Comparison of ENCODE assay signal across 34 cellular contexts in genomic region chr16:86292171-86292775, GRCh38.
"Had no signal": no experiment of that assay in that cellular context is flagged by ENCODE, and none has a peak within 500 bp of the region (broad histone marks: within the 10 kb centered on the region; RNA-seq: fewer than 3 reads in every experiment).

No MANE protein-coding gene starts in this region.

- H3K9me3 Mint-ChIP-seq: activated CD4-positive, alpha-beta T cell treated with anti-CD3 and anti-CD28 coated beads, Interleukin-2, amount 10 ng/mL, durations not matched to agents 7 days and 5 days; activated naive CD4-positive, alpha-beta T cell treated with anti-CD3 and anti-CD28 coated beads, Interleukin-2, amount 10 ng/mL, durations not matched to agents 7 days and 5 days; activated naive CD8-positive, alpha-beta T cell treated with anti-CD3 and anti-CD28 coated beads, Interleukin-2, amount 50 U/mL, for 24 hours; T-helper 1 cell treated with Interleukin-12 subunit alpha and Interleukin-12 subunit beta and Interleukin-4 antibody, amounts not matched to agents 30 μg/mL and 1 μg/mL, for 36 hours; T-helper 2 cell treated with Interferon-gamma antibody and Interleukin-4, amounts not matched to agents 5 μg/mL and 100 μg/mL, for 36 hours; WTC11 had no signal

- H3K36me3 ChIP-seq: MG63, SJSA1 had no signal

- H3K9ac ChIP-seq: SK-N-SH had no signal

- H3K9me3 ChIP-seq: MG63, SJSA1, SK-N-SH had no signal

- H3K36me3 Mint-ChIP-seq: activated naive CD4-positive, alpha-beta T cell treated with anti-CD3 and anti-CD28 coated beads, Interleukin-2, amount 10 ng/mL, durations not matched to agents 7 days and 5 days; activated naive CD8-positive, alpha-beta T cell; brain; WTC11 had no signal

- H3K27me3 ChIP-seq: SJSA1 had no signal

- H3K4me1 Mint-ChIP-seq: activated CD4-positive, alpha-beta T cell treated with anti-CD3 and anti-CD28 coated beads for 36 hours; activated CD4-positive, alpha-beta T cell treated with anti-CD3 and anti-CD28 coated beads, Interleukin-2, amount 10 ng/mL, durations not matched to agents 7 days and 5 days; activated naive CD4-positive, alpha-beta T cell treated with anti-CD3 and anti-CD28 coated beads, Interleukin-2, amount 10 ng/mL, durations not matched to agents 7 days and 5 days; activated naive CD8-positive, alpha-beta T cell treated with anti-CD3 and anti-CD28 coated beads, Interleukin-2, amount 50 U/mL, for 24 hours had no signal

- H3K27ac Mint-ChIP-seq: activated CD4-positive, alpha-beta T cell treated with anti-CD3 and anti-CD28 coated beads for 36 hours; activated CD4-positive, alpha-beta T cell treated with anti-CD3 and anti-CD28 coated beads, Interleukin-2, amount 10 ng/mL, durations not matched to agents 7 days and 5 days; activated naive CD4-positive, alpha-beta T cell treated with anti-CD3 and anti-CD28 coated beads, Interleukin-2, amount 10 ng/mL, durations not matched to agents 7 days and 5 days; activated naive CD8-positive, alpha-beta T cell; activated naive CD8-positive, alpha-beta T cell treated with anti-CD3 and anti-CD28 coated beads, Interleukin-2, amount 50 U/mL, for 24 hours; brain; T-helper 1 cell treated with Interleukin-12 subunit alpha and Interleukin-12 subunit beta and Interleukin-4 antibody, amounts not matched to agents 30 μg/mL and 1 μg/mL, for 36 hours; T-helper 2 cell treated with Interferon-gamma antibody and Interleukin-4, amounts not matched to agents 5 μg/mL and 100 μg/mL, for 36 hours; WTC11 had no signal

- H3K4me3 ChIP-seq: MG63, SJSA1 had no signal

- ATAC-seq: activated CD4-positive, alpha-beta T cell treated with anti-CD3 and anti-CD28 coated beads for 36 hours; activated CD4-positive, CD25-positive, alpha-beta regulatory T cell treated with anti-CD3 and anti-CD28 coated beads, Interleukin-2, amount 50 U/mL, for 24 hours; activated naive CD8-positive, alpha-beta T cell treated with anti-CD3 and anti-CD28 coated beads, Interleukin-2, amount 50 U/mL, for 24 hours; Panc1; WTC11 had no signal

- H3K4me2 ChIP-seq: SK-N-SH had no signal

- DNase-seq: activated CD4-positive, alpha-beta T cell treated with anti-CD3 and anti-CD28 coated beads for 36 hours; activated CD4-positive, alpha-beta T cell treated with anti-CD3 and anti-CD28 coated beads, Interleukin-2, amount 10 ng/mL, durations not matched to agents 7 days and 5 days; activated CD4-positive, alpha-beta T cell treated with anti-CD3 and anti-CD28 coated beads, Interleukin-2, amount 50 U/mL, for 48 hours; activated CD8-positive, alpha-beta memory T cell treated with anti-CD3 and anti-CD28 coated beads, Interleukin-2, amount 50 U/mL, for 4 hours; activated effector memory CD4-positive, alpha-beta T cell treated with Interleukin-2 at 50 U/mL for 16 hours; activated naive CD4-positive, alpha-beta T cell treated with anti-CD3 and anti-CD28 coated beads, Interleukin-2, amount 10 ng/mL, durations not matched to agents 7 days and 5 days; activated naive CD8-positive, alpha-beta T cell treated with anti-CD3 and anti-CD28 coated beads, Interleukin-2, amount 50 U/mL, for 24 hours; activated T-cell treated with anti-CD3 and anti-CD28 coated beads for 4 hours; activated T-cell treated with anti-CD3 and anti-CD28 coated beads, Interleukin-2, amount 50 U/mL, for 48 hours; anterior cingulate cortex; caudate nucleus; cerebellar nuclear complex; Kasumi-1; MG63; MV-4-11; NCI-H1092; NCI-H1436 treated with DMSO at 0.1 percent for 48 hours; NCI-H1694 treated with DMSO at 0.1 percent for 48 hours; NCI-H2029; NCI-H345; NCI-H524 treated with DMSO at 0.1 percent for 48 hours; NCI-H748 treated with DMSO at 0.1 percent for 48 hours; SHP77 treated with DMSO at 0.1 percent for 48 hours; SK-N-SH had no signal

- FAIRE-seq: bronchial epithelial cell, TTC549 had no signal

- H3K4me3 Mint-ChIP-seq: activated CD4-positive, alpha-beta T cell treated with anti-CD3 and anti-CD28 coated beads for 36 hours; activated CD4-positive, alpha-beta T cell treated with anti-CD3 and anti-CD28 coated beads, Interleukin-2, amount 10 ng/mL, durations not matched to agents 7 days and 5 days; activated naive CD4-positive, alpha-beta T cell treated with anti-CD3 and anti-CD28 coated beads, Interleukin-2, amount 10 ng/mL, durations not matched to agents 7 days and 5 days; activated naive CD8-positive, alpha-beta T cell; activated naive CD8-positive, alpha-beta T cell treated with anti-CD3 and anti-CD28 coated beads, Interleukin-2, amount 50 U/mL, for 24 hours; brain; T-helper 1 cell treated with Interleukin-12 subunit alpha and Interleukin-12 subunit beta and Interleukin-4 antibody, amounts not matched to agents 30 μg/mL and 1 μg/mL, for 36 hours; T-helper 2 cell treated with Interferon-gamma antibody and Interleukin-4, amounts not matched to agents 5 μg/mL and 100 μg/mL, for 36 hours; WTC11 had no signal
